1 cellular context compared by ENCODE assay signal in the genomic region with DNA sequence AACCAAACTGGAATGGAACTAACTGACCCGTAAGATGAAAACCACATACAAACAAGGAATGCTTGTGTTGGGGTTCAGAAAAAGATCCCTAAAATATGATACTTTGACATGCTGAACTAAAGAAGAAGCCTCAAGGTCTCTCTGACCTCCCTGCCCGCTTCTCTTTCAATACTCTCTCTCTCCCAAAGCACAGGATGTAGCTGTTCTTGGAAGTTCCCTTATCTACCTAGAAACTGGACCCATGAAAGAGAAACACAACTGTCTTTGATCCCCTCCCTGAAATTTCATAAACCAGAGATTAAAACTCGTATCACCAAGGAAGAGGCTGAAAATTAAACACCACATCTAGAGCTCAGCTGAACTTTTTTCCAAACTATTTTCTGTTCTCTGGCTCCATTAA.
TF ChIP-seq lines count a peak whose summit lies in the region.

No MANE protein-coding gene starts in this region.

TF ChIP-seq in IMR-90, 13 proteins besides CTCF, POLR2A, EP300 and RAD21:
- no peak for TF ChIP-seq RCOR1 (IDR thresholded peaks at IDR 0.05; ENCODE audit: insufficient replicate concordance, low read length)
- no peak for TF ChIP-seq MAZ (IDR thresholded peaks at IDR 0.05; ENCODE audit: borderline replicate concordance, low read depth, low read length)
- no peak for TF ChIP-seq MXI1 (IDR thresholded peaks at IDR 0.05; ENCODE audit: borderline replicate concordance, low read depth, low read length)
- no peak for TF ChIP-seq RFX5 (IDR thresholded peaks at IDR 0.05; ENCODE audit: low read depth, low read length)
- TF ChIP-seq CEBPB (IDR thresholded peaks at IDR 0.05; ENCODE audit: low read depth, low read length) = no peak
